ENCODE assay signal across 17 cellular contexts in genomic region chr21:45167796-45168222, GRCh38.
DNase-seq lines count a peak whose midpoint lies in the region; ATAC-seq, FAIRE-seq and TF ChIP-seq lines count a peak whose summit lies in the region.
"Had no signal": no experiment of that assay in that cellular context is flagged by ENCODE, and none has a peak within 500 bp of the region (broad histone marks: within the 10 kb centered on the region; RNA-seq: fewer than 3 reads in every experiment).

No MANE protein-coding gene starts in this region.

- no peaks in the 10 kb centered on the region for H3K23me2 ChIP-seq in H1 (ENCODE audit: low read depth, low read length)

- WGBS in IMR-90 (ENCODE audit: extremely low coverage in 2 of 2, insufficient read length in 1 of 2), 2 experiments, result no CpG with 5 or more reads among the region's 6 CpGs
- WGBS in H1 (ENCODE audit: extremely low coverage in 1 of 2, insufficient coverage in 1 of 2, insufficient read length in 1 of 2, insufficient replicate concordance in 2 of 2, low coverage in 1 of 2, low lambda C conversion rate in 2 of 2, missing lambda C conversion rate in 1 of 2), 2 experiments, result 90% methylated on average over 6 of the region's 6 CpGs; no CpG with 5 or more reads in 1 of the 2 experiments

- H2BK15ac ChIP-seq in IMR-90 (ENCODE audit: low read depth, low read length), result no peak overlapping the region; the same call in 2 of the 3 replicates
- no peak overlapping the region for H2BK15ac ChIP-seq in H1 (ENCODE audit: low read length)

- no peak overlapping the region for H2AK9ac ChIP-seq in IMR-90 (replicated peaks; ENCODE audit: low read depth, low read length, poor library complexity)

- H4K5ac ChIP-seq in IMR-90 (ENCODE audit: low read depth, low read length), result peak overlapping the region; percentile 71
- H4K5ac ChIP-seq in H1 (ENCODE audit: insufficient read length, low read depth, low read length), result no peak overlapping the region

- DNase-seq in AG04450 (ENCODE audit: low read depth, low spot score) (no peak), IMR-90 (peak; percentile 78), H1 (ENCODE audit: low read depth in 1 of 2, low spot score in 2 of 2) (no peak), osteoblast (ENCODE audit: insufficient read length, low spot score, missing footprints) (peak; percentile 27), NCI-H2227 (lab: John Stamatoyannopoulos, UW; ENCODE audit: unreplicated experiment) (no peak)
- DNase-seq: activated CD4-positive, alpha-beta T cell treated with anti-CD3 and anti-CD28 coated beads for 4 hours; CD4-positive, CD25-positive, alpha-beta regulatory T cell; Karpas-422; NCI-H1694 treated with DMSO at 0.1 percent for 48 hours; NCI-H69 had no signal

- H3K79me1 ChIP-seq in IMR-90 (ENCODE audit: low read depth in 1 of 2, low read length in 2 of 2), result peaks cover 47 to 81% of the 10 kb centered on the region in 2 experiments
- H3K79me1 ChIP-seq in H1 (ENCODE audit: low read depth, low read length), result no peaks in the 10 kb centered on the region; the same call in 1 of the 2 replicates

- H3K56ac ChIP-seq in IMR-90 (ENCODE audit: extremely low read depth, insufficient read depth, low read length), result peak overlapping the region; percentile 17; the same call in 1 of the 2 replicates
- no peak overlapping the region for H3K56ac ChIP-seq in H1 (replicated peaks; ENCODE audit: insufficient read length, low read depth, low read length)

- H3K4me3 ChIP-seq in AG04450 (ENCODE audit: low read depth, low read length) (no peak overlapping the region), IMR-90 (ENCODE audit: insufficient read depth, low read depth, low read length) (no peak overlapping the region), H1 (ENCODE audit: extremely low read depth in 1 of 4, insufficient read depth in 2 of 4, low read depth in 3 of 4, low read length in 4 of 4) (no peak overlapping the region), osteoblast (ENCODE audit: insufficient read depth, low read length) (no peak overlapping the region)
- H3K4me3 ChIP-seq: lung had no signal

- no peak overlapping the region for H2AFZ ChIP-seq in IMR-90 (replicated peaks; ENCODE audit: low read length, poor library complexity)
- no peak overlapping the region for H2AFZ ChIP-seq in H1 (ENCODE audit: low read length)
- H2AFZ ChIP-seq in osteoblast (ENCODE audit: low read length), result peak overlapping the region; percentile 67

- H4K20me1 ChIP-seq in IMR-90 (ENCODE audit: insufficient read depth, low read length), result peaks cover 55% of the 10 kb centered on the region
- no peaks in the 10 kb centered on the region for H4K20me1 ChIP-seq in H1 (replicated peaks in 1 of 2; ENCODE audit: control insufficient read depth in 1 of 2, insufficient read depth in 2 of 2, low read length in 2 of 2)
- no peaks in the 10 kb centered on the region for H4K20me1 ChIP-seq in osteoblast (ENCODE audit: insufficient read depth, low read length)

- H3K9me3 ChIP-seq in AG04450 (ENCODE audit: control insufficient read depth, insufficient read depth, low read length) (no peaks in the 10 kb centered on the region), IMR-90 (ENCODE audit: control insufficient read depth, insufficient read depth, low read length) (no peaks in the 10 kb centered on the region), H1 (ENCODE audit: insufficient read depth in 2 of 2, low read depth in 1 of 2, low read length in 1 of 2) (no peaks in the 10 kb centered on the region), osteoblast (ENCODE audit: low read depth, low read length) (no peaks in the 10 kb centered on the region)
- H3K9me3 ChIP-seq: neutrophil had no signal

- H3K79me2 ChIP-seq in H1 (ENCODE audit: control insufficient read depth in 1 of 2, insufficient read depth in 2 of 2, low read length in 2 of 2) (no peaks in the 10 kb centered on the region), osteoblast (ENCODE audit: insufficient read depth, low read length) (peaks cover 3% of the 10 kb centered on the region)

- intact Hi-C loops in IMR-90 (cut with micrococcal nuclease), result no loop called here

- H2BK20ac ChIP-seq in IMR-90 (ENCODE audit: low read depth, low read length) (peak overlapping the region; percentile 70; the same call in 1 of the 2 replicates), H1 (ENCODE audit: low read length) (no peak overlapping the region)

- CTCF ChIA-PET in AG04450 (lab: Charles Lee), result interaction anchor here (0.7 to 4.3 kb wide), 4 partner anchors 21 to 29 kb away, joined by 3 to 21 read pairs (median 4); no protein-coding TSS in a partner anchor
- CTCF ChIA-PET in IMR-90 (lab: Yijun Ruan, JAX), result interaction anchor here (0.6 to 0.9 kb wide), 3 partner anchors 27 to 402 kb away, joined by 3 to 4 read pairs (median 3); no protein-coding TSS in a partner anchor
- CTCF ChIA-PET in H1 (lab: Charles Lee; ENCODE audit: partially characterized antibody), result interaction anchor here (0.7 to 11.5 kb wide), 3 partner anchors 29 to 403 kb away, joined by 3 to 107 read pairs (median 3); no protein-coding TSS in a partner anchor

- peak overlapping the region; percentile 90 for H3K18ac ChIP-seq in IMR-90 (ENCODE audit: low read depth, low read length)
- H3K18ac ChIP-seq in H1 (ENCODE audit: extremely low read depth, low read length), result no peak overlapping the region

- no peak for TF ChIP-seq RAD21 in IMR-90 (IDR thresholded peaks at IDR 0.05; ENCODE audit: low read length)
- TF ChIP-seq RAD21 in H1 (IDR thresholded peaks at IDR 0.05 in 1 of 2, conservative IDR thresholded peaks at IDR 0.05 in 1 of 2; ENCODE audit: low read depth in 2 of 2, low read length in 2 of 2), result no peak

- H2BK5ac ChIP-seq in IMR-90 (ENCODE audit: low read depth, low read length, poor library complexity, severe bottlenecking) (peak overlapping the region; percentile 51), H1 (ENCODE audit: low read depth, low read length) (no peak overlapping the region)

- peak; percentile 58 for ATAC-seq in IMR-90 (ENCODE audit: low read depth)
- no peak for ATAC-seq in HG03025 (IDR thresholded peaks at IDR 0.05; ENCODE audit: low FRiP score, unreplicated experiment)
- no peak for ATAC-seq in HG02973 (IDR thresholded peaks at IDR 0.05; ENCODE audit: unreplicated experiment)
- ATAC-seq in HG03521 (IDR thresholded peaks at IDR 0.05; ENCODE audit: unreplicated experiment), result no peak

- no peak overlapping the region for H2BK12ac ChIP-seq in H1 (ENCODE audit: low read depth, low read length)

- H3K14ac ChIP-seq in IMR-90 (replicated peaks; ENCODE audit: low read depth, low read length) (peak overlapping the region; percentile 31), H1 (ENCODE audit: insufficient read length) (no peak overlapping the region)

- in situ Hi-C loops in IMR-90 (cut with MboI; ENCODE audit: low sequenced_read_pairs), result no loop called here

- H2BK120ac ChIP-seq in IMR-90 (ENCODE audit: low read depth, low read length) (peak overlapping the region; percentile 83), H1 (replicated peaks; ENCODE audit: low read depth, low read length) (no peak overlapping the region)

- H3K27me3 ChIP-seq in AG04450 (ENCODE audit: control insufficient read depth, insufficient read depth, low read length), result no peaks in the 10 kb centered on the region
- H3K27me3 ChIP-seq in IMR-90 (ENCODE audit: control insufficient read depth, insufficient read depth, low read length), result no peaks in the 10 kb centered on the region
- no peaks in the 10 kb centered on the region for H3K27me3 ChIP-seq in H1 (replicated peaks in 1 of 4; ENCODE audit: control insufficient read depth in 3 of 4, extremely low read depth in 1 of 4, insufficient read depth in 3 of 4, low read length in 3 of 4)
- H3K27me3 ChIP-seq in osteoblast (ENCODE audit: insufficient read depth, low read length), result no peaks in the 10 kb centered on the region
- H3K27me3 ChIP-seq: neutrophil had no signal

- FAIRE-seq in H1 (lab: Jason Lieb, UNC), result no peak
- FAIRE-seq: endometrium, RCC 7860 had no signal

- H3K4me1 ChIP-seq in IMR-90 (ENCODE audit: control insufficient read depth, insufficient read depth, low read length) (peaks cover 37% of the 10 kb centered on the region), H1 (replicated peaks in 1 of 4; ENCODE audit: control insufficient read depth in 3 of 4, insufficient read depth in 4 of 4, low read length in 3 of 4) (no peaks in the 10 kb centered on the region), osteoblast (ENCODE audit: insufficient read depth, low read length) (peaks cover 23% of the 10 kb centered on the region)

- peak overlapping the region; percentile 79 for H3K4ac ChIP-seq in IMR-90 (ENCODE audit: low read depth, low read length)
- H3K4ac ChIP-seq in H1 (replicated peaks; ENCODE audit: insufficient read length, low read depth, low read length), result no peak overlapping the region

- dilution Hi-C loops in IMR-90 (cut with HindIII; ENCODE audit: low sequenced_read_pairs, unreplicated experiment), result no loop called here

- H4K8ac ChIP-seq in IMR-90 (ENCODE audit: low read depth in 2 of 2, low read length in 2 of 2), result peak overlapping the region in 1 of 2 experiments; percentile 34; a peak in 2 of 4 replicates
- H4K8ac ChIP-seq in H1 (ENCODE audit: extremely low read depth, insufficient read depth, low read length), result no peak overlapping the region

- no TSS peak for BruUV-seq in IMR-90 (replicated peaks; lab: Mats Ljungman, UMichigan)

- TF ChIP-seq CTCF in AG04450 (IDR thresholded peaks at IDR 0.05; ENCODE audit: low read depth, low read length) (peak; percentile 21; the same call in 1 of the 2 replicates), IMR-90 (conservative IDR thresholded peaks at IDR 0.05; ENCODE audit: low read depth, low read length) (no peak), H1 (IDR thresholded peaks at IDR 0.05; ENCODE audit: control extremely low read depth in 1 of 3, insufficient read depth in 1 of 3, low read depth in 1 of 3, low read length in 3 of 3) (no peak), osteoblast (IDR thresholded peaks at IDR 0.05; ENCODE audit: extremely low read depth, low read depth, low read length) (no peak)

- H2AK5ac ChIP-seq in IMR-90 (ENCODE audit: low read depth, low read length), result peak overlapping the region; percentile 21; the same call in 1 of the 2 replicates
- H2AK5ac ChIP-seq in H1 (ENCODE audit: low read depth, low read length), result no peak overlapping the region

- no peak overlapping the region for H3K9ac ChIP-seq in IMR-90 (ENCODE audit: low read depth, low read length)
- no peak overlapping the region for H3K9ac ChIP-seq in H1 (replicated peaks in 1 of 4; ENCODE audit: extremely low read depth in 1 of 4, low read depth in 3 of 4, low read length in 3 of 4)

- peak overlapping the region; percentile 79; the same call in 1 of the 2 replicates for H3K23ac ChIP-seq in IMR-90 (ENCODE audit: low read depth, low read length)
- no peak overlapping the region for H3K23ac ChIP-seq in H1 (ENCODE audit: insufficient read length)

- H3K9me1 ChIP-seq in IMR-90 (ENCODE audit: insufficient read depth, low read length), result peaks cover 42% of the 10 kb centered on the region

- no peak for TF ChIP-seq POLR2A in IMR-90 (IDR thresholded peaks at IDR 0.05; ENCODE audit: low read depth, low read length)
- no peak for TF ChIP-seq POLR2A in H1 (IDR thresholded peaks at IDR 0.05; ENCODE audit: control extremely low read depth in 1 of 2, low read depth in 2 of 2, low read length in 2 of 2)

- H3K36me3 ChIP-seq in IMR-90 (ENCODE audit: control insufficient read depth, insufficient read depth, low read length), result peaks cover 28% of the 10 kb centered on the region
- no peaks in the 10 kb centered on the region for H3K36me3 ChIP-seq in H1 (ENCODE audit: control insufficient read depth in 2 of 4, insufficient read depth in 4 of 4, low read length in 3 of 4)
- peaks cover 7% of the 10 kb centered on the region for H3K36me3 ChIP-seq in osteoblast (ENCODE audit: insufficient read depth, low read length)
- H3K36me3 ChIP-seq: neutrophil had no signal

- H3K27ac ChIP-seq in AG04450 (ENCODE audit: low read depth, low read length), result peak overlapping the region; percentile 84
- peak overlapping the region; percentile 84; the same call in 1 of the 2 replicates for H3K27ac ChIP-seq in IMR-90 (ENCODE audit: insufficient read depth, low read length)
- no peak overlapping the region for H3K27ac ChIP-seq in H1 (ENCODE audit: low read depth, low read length)
- peak overlapping the region; percentile 53 for H3K27ac ChIP-seq in osteoblast (ENCODE audit: low read depth, low read length)
- H3K27ac ChIP-seq: neutrophil had no signal

- H3K4me2 ChIP-seq in IMR-90 (ENCODE audit: low read depth, low read length), result peak overlapping the region; percentile 32
- H3K4me2 ChIP-seq in H1 (ENCODE audit: insufficient read depth in 1 of 2, low read depth in 2 of 2, low read length in 2 of 2), result no peak overlapping the region
- H3K4me2 ChIP-seq in osteoblast (ENCODE audit: insufficient read depth, low read length), result peak overlapping the region; percentile 54

- H4K91ac ChIP-seq in IMR-90 (ENCODE audit: insufficient read depth, low read depth, low read length), result peak overlapping the region; percentile 58; the same call in 1 of the 2 replicates
- H4K91ac ChIP-seq in H1 (replicated peaks; ENCODE audit: insufficient read length, low read length), result no peak overlapping the region

- POLR2A ChIA-PET in AG04450 (lab: Yijun Ruan, JAX) (interaction anchor here (0.7 kb wide), 1 partner anchor 15 kb away, joined by 3 read pairs; no protein-coding TSS in a partner anchor), IMR-90 (lab: Charles Lee; ENCODE audit: unreplicated experiment) (no interaction called here), H1 (lab: Charles Lee; ENCODE audit: partially characterized antibody) (interaction anchor here (1.2 kb wide), 1 partner anchor 161 kb away, joined by 3 read pairs; no protein-coding TSS in a partner anchor)

- TF ChIP-seq EP300 in H1 (IDR thresholded peaks at IDR 0.05; ENCODE audit: borderline replicate concordance in 1 of 2, low read depth in 2 of 2, low read length in 2 of 2), result no peak

Comparison
In these comparisons a context has a peak if more than half of its experiments do, and no peak if none do; other contexts are left out.
1. DNase-seq: peak in IMR-90 (single experiment) and osteoblast (single experiment); none in AG04450 (single experiment), H1 (0 of 2) and NCI-H2227 (single experiment).
2. H3K4me2 ChIP-seq: peak in IMR-90 (single experiment) and osteoblast (single experiment); none in H1 (0 of 2).